23 cellular contexts compared by ENCODE assay signal in genomic region chr17:13545941-13546340, GRCh38.
"Had no signal": no experiment of that assay in that cellular context is flagged by ENCODE, and none has a peak within 500 bp of the region (broad histone marks: within the 10 kb centered on the region; RNA-seq: fewer than 3 reads in every experiment).

No MANE protein-coding gene starts in this region.

- ATAC-seq: Panc1, PC-3, T-cell had no signal

- H3K4me1 Mint-ChIP-seq: IgD-negative memory B cell, T-cell had no signal

- H3K36me3 Mint-ChIP-seq: IgD-negative memory B cell, T-cell had no signal

- H3K9me3 ChIP-seq: SK-N-SH had no signal

- H3K9ac ChIP-seq: SK-N-SH had no signal

- H3K4me3 Mint-ChIP-seq: T-cell had no signal

- DNase-seq: KBM-7, MV-4-11, NCI-H1048, NCI-H1105, NCI-H1417, NCI-H1436 treated with DMSO at 0.1 percent for 48 hours, NCI-H1694, NCI-H187 treated with DMSO at 0.1 percent for 48 hours, NCI-H2029 treated with DMSO at 0.1 percent for 48 hours, NCI-H2171 treated with DMSO at 0.1 percent for 48 hours, NCI-H524, NCI-H526 treated with DMSO at 0.1 percent for 48 hours, NCI-H774, PC-3, SHP77, SK-N-SH, SW 1271, T-cell had no signal

- FAIRE-seq: HTR-8/SVneo had no signal

- H3K27ac ChIP-seq: HL-60, RWPE1 had no signal

- H3K27ac Mint-ChIP-seq: IgD-negative memory B cell, T-cell had no signal
